1 cellular context compared by ENCODE assay signal in genomic region chr20:53621482-53622246, GRCh38.
TF ChIP-seq lines count a peak whose summit lies in the region.

No MANE protein-coding gene starts in this region.

TF ChIP-seq in K562, 482 proteins besides CTCF, POLR2A, EP300 and RAD21 (continued from another document):
- no peak for TF ChIP-seq CREB5 (CRISPR knock-in tag; IDR thresholded peaks at IDR 0.05)
- peak; percentile 53; the same call in 1 of the 2 replicates for TF ChIP-seq MTA3 (IDR thresholded peaks at IDR 0.05; ENCODE audit: borderline replicate concordance)
- 0 out of 2 replicates have a peak, but pooled peaks have one; percentile 8 for TF ChIP-seq NCOA1 (IDR thresholded peaks at IDR 0.05; ENCODE audit: low read depth)
- TF ChIP-seq, protein P1, sequence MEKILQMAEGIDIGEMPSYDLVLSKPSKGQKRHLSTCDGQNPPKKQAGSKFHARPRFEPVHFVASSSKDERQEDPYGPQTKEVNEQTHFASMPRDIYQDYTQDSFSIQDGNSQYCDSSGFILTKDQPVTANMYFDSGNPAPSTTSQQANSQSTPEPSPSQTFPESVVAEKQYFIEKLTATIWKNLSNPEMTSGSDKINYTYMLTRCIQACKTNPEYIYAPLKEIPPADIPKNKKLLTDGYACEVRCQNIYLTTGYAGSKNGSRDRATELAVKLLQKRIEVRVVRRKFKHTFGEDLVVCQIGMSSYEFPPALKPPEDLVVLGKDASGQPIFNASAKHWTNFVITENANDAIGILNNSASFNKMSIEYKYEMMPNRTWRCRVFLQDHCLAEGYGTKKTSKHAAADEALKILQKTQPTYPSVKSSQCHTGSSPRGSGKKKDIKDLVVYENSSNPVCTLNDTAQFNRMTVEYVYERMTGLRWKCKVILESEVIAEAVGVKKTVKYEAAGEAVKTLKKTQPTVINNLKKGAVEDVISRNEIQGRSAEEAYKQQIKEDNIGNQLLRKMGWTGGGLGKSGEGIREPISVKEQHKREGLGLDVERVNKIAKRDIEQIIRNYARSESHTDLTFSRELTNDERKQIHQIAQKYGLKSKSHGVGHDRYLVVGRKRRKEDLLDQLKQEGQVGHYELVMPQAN (IDR thresholded peaks at IDR 0.05; ENCODE audit: borderline replicate concordance), result no peak
- no peak for TF ChIP-seq ZNF277 (CRISPR knock-in tag; IDR thresholded peaks at IDR 0.05; ENCODE audit: borderline replicate concordance)
- TF ChIP-seq MEIS2 (IDR thresholded peaks at IDR 0.05; ENCODE audit: partially characterized antibody), result peak; percentile 45
- TF ChIP-seq LCOR (CRISPR knock-in tag; IDR thresholded peaks at IDR 0.05), result peak; percentile 15; the same call in 1 of the 2 replicates
- no peak for TF ChIP-seq ILF3 (IDR thresholded peaks at IDR 0.05; ENCODE audit: borderline replicate concordance)
- peak; percentile 60 for TF ChIP-seq EWSR1 (IDR thresholded peaks at IDR 0.05; ENCODE audit: borderline replicate concordance, low read depth, partially characterized antibody)
- peak in 1 of 3 experiments; percentile 23 for TF ChIP-seq YY1 (IDR thresholded peaks at IDR 0.05; ENCODE audit: borderline replicate concordance in 1 of 3, control insufficient read depth in 1 of 3, extremely low read depth in 1 of 3, insufficient read depth in 3 of 3, insufficient read length in 1 of 3, insufficient replicate concordance in 2 of 3, low read depth in 1 of 3, low read length in 2 of 3)
- no peak for TF ChIP-seq RUNX1 (IDR thresholded peaks at IDR 0.05; ENCODE audit: low read depth)
- no peak for TF ChIP-seq RBM25 (IDR thresholded peaks at IDR 0.05; ENCODE audit: low read depth, low read length, severe bottlenecking)
- TF ChIP-seq ZNF511 (CRISPR knock-in tag; IDR thresholded peaks at IDR 0.05), result no peak
- TF ChIP-seq, protein P2, sequence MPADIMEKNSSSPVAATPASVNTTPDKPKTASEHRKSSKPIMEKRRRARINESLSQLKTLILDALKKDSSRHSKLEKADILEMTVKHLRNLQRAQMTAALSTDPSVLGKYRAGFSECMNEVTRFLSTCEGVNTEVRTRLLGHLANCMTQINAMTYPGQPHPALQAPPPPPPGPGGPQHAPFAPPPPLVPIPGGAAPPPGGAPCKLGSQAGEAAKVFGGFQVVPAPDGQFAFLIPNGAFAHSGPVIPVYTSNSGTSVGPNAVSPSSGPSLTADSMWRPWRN (IDR thresholded peaks at IDR 0.05; ENCODE audit: low read depth), result no peak
- TF ChIP-seq NR4A1 (CRISPR knock-in tag; IDR thresholded peaks at IDR 0.05), result no peak
- peak; percentile 65; the same call in 1 of the 2 replicates for TF ChIP-seq NR4A1 (tag; IDR thresholded peaks at IDR 0.05)
- no peak for TF ChIP-seq SAP30 (IDR thresholded peaks at IDR 0.05; ENCODE audit: borderline replicate concordance, insufficient read depth, low read depth, low read length, poor library complexity, severe bottlenecking)
- TF ChIP-seq, protein P3, sequence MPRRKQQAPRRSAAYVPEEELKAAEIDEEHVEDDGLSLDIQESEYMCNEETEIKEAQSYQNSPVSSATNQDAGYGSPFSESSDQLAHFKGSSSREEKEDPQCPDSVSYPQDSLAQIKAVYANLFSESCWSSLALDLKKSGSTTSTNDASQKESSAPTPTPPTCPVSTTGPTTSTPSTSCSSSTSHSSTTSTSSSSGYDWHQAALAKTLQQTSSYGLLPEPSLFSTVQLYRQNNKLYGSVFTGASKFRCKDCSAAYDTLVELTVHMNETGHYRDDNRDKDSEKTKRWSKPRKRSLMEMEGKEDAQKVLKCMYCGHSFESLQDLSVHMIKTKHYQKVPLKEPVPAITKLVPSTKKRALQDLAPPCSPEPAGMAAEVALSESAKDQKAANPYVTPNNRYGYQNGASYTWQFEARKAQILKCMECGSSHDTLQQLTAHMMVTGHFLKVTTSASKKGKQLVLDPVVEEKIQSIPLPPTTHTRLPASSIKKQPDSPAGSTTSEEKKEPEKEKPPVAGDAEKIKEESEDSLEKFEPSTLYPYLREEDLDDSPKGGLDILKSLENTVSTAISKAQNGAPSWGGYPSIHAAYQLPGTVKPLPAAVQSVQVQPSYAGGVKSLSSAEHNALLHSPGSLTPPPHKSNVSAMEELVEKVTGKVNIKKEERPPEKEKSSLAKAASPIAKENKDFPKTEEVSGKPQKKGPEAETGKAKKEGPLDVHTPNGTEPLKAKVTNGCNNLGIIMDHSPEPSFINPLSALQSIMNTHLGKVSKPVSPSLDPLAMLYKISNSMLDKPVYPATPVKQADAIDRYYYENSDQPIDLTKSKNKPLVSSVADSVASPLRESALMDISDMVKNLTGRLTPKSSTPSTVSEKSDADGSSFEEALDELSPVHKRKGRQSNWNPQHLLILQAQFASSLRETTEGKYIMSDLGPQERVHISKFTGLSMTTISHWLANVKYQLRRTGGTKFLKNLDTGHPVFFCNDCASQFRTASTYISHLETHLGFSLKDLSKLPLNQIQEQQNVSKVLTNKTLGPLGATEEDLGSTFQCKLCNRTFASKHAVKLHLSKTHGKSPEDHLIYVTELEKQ (CRISPR knock-in tag; IDR thresholded peaks at IDR 0.05), result 0 out of 2 replicates have a peak, but pooled peaks have one; percentile 42
- peak; percentile 63 for TF ChIP-seq C11orf30 (IDR thresholded peaks at IDR 0.05; ENCODE audit: low read depth)
- peak; percentile 12; the same call in 1 of the 2 replicates for TF ChIP-seq TAF7 (tag; IDR thresholded peaks at IDR 0.05)
- TF ChIP-seq, protein P4, sequence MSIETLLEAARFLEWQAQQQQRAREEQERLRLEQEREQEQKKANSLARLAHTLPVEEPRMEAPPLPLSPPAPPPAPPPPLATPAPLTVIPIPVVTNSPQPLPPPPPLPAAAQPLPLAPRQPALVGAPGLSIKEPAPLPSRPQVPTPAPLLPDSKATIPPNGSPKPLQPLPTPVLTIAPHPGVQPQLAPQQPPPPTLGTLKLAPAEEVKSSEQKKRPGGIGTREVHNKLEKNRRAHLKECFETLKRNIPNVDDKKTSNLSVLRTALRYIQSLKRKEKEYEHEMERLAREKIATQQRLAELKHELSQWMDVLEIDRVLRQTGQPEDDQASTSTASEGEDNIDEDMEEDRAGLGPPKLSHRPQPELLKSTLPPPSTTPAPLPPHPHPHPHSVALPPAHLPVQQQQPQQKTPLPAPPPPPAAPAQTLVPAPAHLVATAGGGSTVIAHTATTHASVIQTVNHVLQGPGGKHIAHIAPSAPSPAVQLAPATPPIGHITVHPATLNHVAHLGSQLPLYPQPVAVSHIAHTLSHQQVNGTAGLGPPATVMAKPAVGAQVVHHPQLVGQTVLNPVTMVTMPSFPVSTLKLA (conservative IDR thresholded peaks at IDR 0.05), result 0 out of 4 replicates have a peak, but pooled peaks of 1 of the 2 experiments have one; percentile 25
- TF ChIP-seq DPF2 (IDR thresholded peaks at IDR 0.05), result peak; percentile 80; the same call in 1 of the 2 replicates
- TF ChIP-seq HMGN3 (IDR thresholded peaks at IDR 0.05; ENCODE audit: borderline replicate concordance, extremely low read depth, insufficient read length, low read depth, low read length), result no peak
- TF ChIP-seq BACH1 (tag; IDR thresholded peaks at IDR 0.05), result peak; percentile 26; the same call in 1 of the 2 replicates
- no peak for TF ChIP-seq HDGF (IDR thresholded peaks at IDR 0.05)
- 0 out of 4 replicates have a peak, but pooled peaks of 1 of the 2 experiments have one; percentile 14 for TF ChIP-seq HDAC1 (IDR thresholded peaks at IDR 0.05)
- TF ChIP-seq GABPB1 (CRISPR knock-in tag; IDR thresholded peaks at IDR 0.05), result no peak
- TF ChIP-seq, protein P5, sequence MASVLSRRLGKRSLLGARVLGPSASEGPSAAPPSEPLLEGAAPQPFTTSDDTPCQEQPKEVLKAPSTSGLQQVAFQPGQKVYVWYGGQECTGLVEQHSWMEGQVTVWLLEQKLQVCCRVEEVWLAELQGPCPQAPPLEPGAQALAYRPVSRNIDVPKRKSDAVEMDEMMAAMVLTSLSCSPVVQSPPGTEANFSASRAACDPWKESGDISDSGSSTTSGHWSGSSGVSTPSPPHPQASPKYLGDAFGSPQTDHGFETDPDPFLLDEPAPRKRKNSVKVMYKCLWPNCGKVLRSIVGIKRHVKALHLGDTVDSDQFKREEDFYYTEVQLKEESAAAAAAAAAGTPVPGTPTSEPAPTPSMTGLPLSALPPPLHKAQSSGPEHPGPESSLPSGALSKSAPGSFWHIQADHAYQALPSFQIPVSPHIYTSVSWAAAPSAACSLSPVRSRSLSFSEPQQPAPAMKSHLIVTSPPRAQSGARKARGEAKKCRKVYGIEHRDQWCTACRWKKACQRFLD (CRISPR knock-in tag; IDR thresholded peaks at IDR 0.05), result 0 out of 2 replicates have a peak, but pooled peaks have one; percentile 55
- peak; percentile 29 for TF ChIP-seq TAF1 (IDR thresholded peaks at IDR 0.05; ENCODE audit: control insufficient read depth, extremely low read depth, insufficient read depth, low read length, severe bottlenecking)
- 0 out of 2 replicates have a peak, but pooled peaks have one; percentile 13 for TF ChIP-seq RBFOX2 (IDR thresholded peaks at IDR 0.05; ENCODE audit: low read depth, low read length)
- peak in 1 of 2 experiments; percentile 15; a peak in 1 of 4 replicates for TF ChIP-seq FOXK2 (conservative IDR thresholded peaks at IDR 0.05 in 1 of 2, IDR thresholded peaks at IDR 0.05 in 1 of 2; ENCODE audit: low read depth in 2 of 2)
- peak in 1 of 2 experiments; percentile 33; a peak in 1 of 4 replicates for TF ChIP-seq TBL1XR1 (IDR thresholded peaks at IDR 0.05; ENCODE audit: low read length in 2 of 2)
- TF ChIP-seq E2F3 (CRISPR knock-in tag; IDR thresholded peaks at IDR 0.05), result 0 out of 2 replicates have a peak, but pooled peaks have one; percentile 10
- TF ChIP-seq ZNF274 (IDR thresholded peaks at IDR 0.05; ENCODE audit: borderline replicate concordance, low read depth, low read length), result no peak
- peak; percentile 37; the same call in 1 of the 2 replicates for TF ChIP-seq GATAD2B (IDR thresholded peaks at IDR 0.05; ENCODE audit: borderline replicate concordance)
- TF ChIP-seq, protein P6, sequence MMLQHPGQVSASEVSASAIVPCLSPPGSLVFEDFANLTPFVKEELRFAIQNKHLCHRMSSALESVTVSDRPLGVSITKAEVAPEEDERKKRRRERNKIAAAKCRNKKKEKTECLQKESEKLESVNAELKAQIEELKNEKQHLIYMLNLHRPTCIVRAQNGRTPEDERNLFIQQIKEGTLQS (IDR thresholded peaks at IDR 0.05), result peak; percentile 83
- TF ChIP-seq, protein P6 (CRISPR knock-in tag; conservative IDR thresholded peaks at IDR 0.05), result no peak
- TF ChIP-seq NFIC (IDR thresholded peaks at IDR 0.05), result peak; percentile 89
- no peak for TF ChIP-seq ZNF146 (CRISPR knock-in tag; IDR thresholded peaks at IDR 0.05; ENCODE audit: unreplicated experiment)
- TF ChIP-seq CXXC5 (CRISPR knock-in tag; IDR thresholded peaks at IDR 0.05), result peak; percentile 23; the same call in 1 of the 2 replicates
